Comparison of ENCODE assay signal across 21 cellular contexts in genomic region chr15:88865498-88866099, GRCh38. TPM values are rescaled to one million over a fixed set of nuclear protein-coding genes. Genes with fewer than 3 reads are reported as not detected.
DNase-seq lines count a peak whose midpoint lies in the region; ATAC-seq, FAIRE-seq and TF ChIP-seq lines count a peak whose summit lies in the region.
"Had no signal": no experiment of that assay in that cellular context is flagged by ENCODE, and none has a peak within 500 bp of the region (broad histone marks: within the 10 kb centered on the region; RNA-seq: fewer than 3 reads in every experiment).

No MANE protein-coding gene starts in this region.

- H3K36me3 ChIP-seq in HepG2 (replicated peaks in 1 of 2; ENCODE audit: control insufficient read depth in 1 of 2, insufficient read depth in 2 of 2, low read length in 2 of 2) = no peaks in the 10 kb centered on the region
- H3K36me3 ChIP-seq: MG63 had no signal

- no peaks in the 10 kb centered on the region for H3K4me1 ChIP-seq in HepG2 (ENCODE audit: insufficient read depth, low read length)

- ATAC-seq in HepG2 = no peak
- no peak for ATAC-seq in HG02759 (IDR thresholded peaks at IDR 0.05; ENCODE audit: unreplicated experiment)
- ATAC-seq in HG03432 (IDR thresholded peaks at IDR 0.05; ENCODE audit: unreplicated experiment) = no peak
- ATAC-seq: GM12878 had no signal

- POLR2A ChIA-PET in HepG2 (lab: Yijun Ruan, JAX) = no interaction called here

- H3K4me2 ChIP-seq in HepG2 (ENCODE audit: low read depth, low read length) = no peak overlapping the region
- H3K4me2 ChIP-seq: KMS-11 had no signal

- TF ChIP-seq CTCF in epithelial cell of esophagus (IDR thresholded peaks at IDR 0.05; ENCODE audit: insufficient read depth, low read depth, low read length, missing control alignments) = no peak
- no peak for TF ChIP-seq CTCF in HepG2 (CRISPR knock-in tag; IDR thresholded peaks at IDR 0.05)

- TF ChIP-seq EP300 in HepG2 (IDR thresholded peaks at IDR 0.05; ENCODE audit: low read depth in 2 of 2, low read length in 2 of 2) = no peak
- TF ChIP-seq EP300 in HepG2 (CRISPR knock-in tag; IDR thresholded peaks at IDR 0.05; ENCODE audit: borderline replicate concordance) = no peak

- H3K4me3 ChIP-seq in epithelial cell of esophagus (ENCODE audit: low read length) (no peak overlapping the region), HepG2 (replicated peaks in 1 of 3; ENCODE audit: insufficient read depth in 1 of 3, low read depth in 2 of 3, low read length in 3 of 3) (no peak overlapping the region)
- H3K4me3 ChIP-seq: GM12878, MG63 had no signal

- no peak for TF ChIP-seq POLR2A in HepG2 (IDR thresholded peaks at IDR 0.05; ENCODE audit: insufficient read depth in 1 of 2, low read depth in 2 of 2, low read length in 2 of 2)

- no peak for TF ChIP-seq RAD21 in HepG2 (CRISPR knock-in tag; IDR thresholded peaks at IDR 0.05)

- in situ Hi-C loops in HepG2 (cut with HindIII; ENCODE audit: extremely low pct_ligation_motif_present, low pct_unique_long_range_greater_than_20kb) = no loop called here

- FAIRE-seq in HepG2 (lab: Jason Lieb, UNC) = no peak
- FAIRE-seq: RCC 7860 had no signal

- H3K9ac ChIP-seq in HepG2 (ENCODE audit: insufficient read depth, low read depth, low read length) = no peak overlapping the region
- H3K9ac ChIP-seq: KMS-11 had no signal

- intact Hi-C loops in HepG2 (cut with micrococcal nuclease; ENCODE audit: unreplicated experiment) = no loop called here

- CTCF ChIA-PET in HepG2 (lab: Yijun Ruan, JAX; ENCODE audit: low intra/inter-chr PET ratio, low total read pairs) = no interaction called here

- no peaks in the 10 kb centered on the region for H4K20me1 ChIP-seq in HepG2 (ENCODE audit: insufficient read depth, low read length)

- no peak overlapping the region for H2AFZ ChIP-seq in HepG2 (ENCODE audit: low read length)

- H3K79me2 ChIP-seq in HepG2 (ENCODE audit: insufficient read depth, low read length) = no peaks in the 10 kb centered on the region

- H3K9me3 ChIP-seq in HepG2 (ENCODE audit: low read length) = no peaks in the 10 kb centered on the region
- H3K9me3 ChIP-seq: MG63 had no signal

- H3K27ac ChIP-seq in HepG2 (ENCODE audit: extremely low read length, insufficient read depth, low read length) = no peak overlapping the region
- H3K27ac ChIP-seq: HL-60, KMS-11 had no signal

- DNase-seq in ELF-1 (ENCODE audit: low read depth, low spot score) (peak; percentile 20), RPMI8226 (peak; percentile 82), epithelial cell of esophagus (ENCODE audit: low read depth) (peak; percentile 49), HepG2 (ENCODE audit: low spot score) (no peak), cerebellar nuclear complex (lab: John Stamatoyannopoulos, UW) (no peak), T-helper 9 cell (no peak)
- DNase-seq: CD4-positive, CD25-positive, alpha-beta regulatory T cell; DMS53; HCEC 1CT; MG63; NCI-H1105 treated with DMSO at 0.1 percent for 48 hours; NCI-H187; NCI-H2171; NCI-H510A; NCI-H82 had no signal

- peaks cover 8 to 39% of the 10 kb centered on the region in 2 experiments; a peak in 4 of 5 replicates for H3K27me3 ChIP-seq in HepG2 (ENCODE audit: control insufficient read depth in 1 of 2, insufficient read depth in 2 of 2, low read length in 2 of 2)
- H3K27me3 ChIP-seq: MG63 had no signal

- WGBS in HepG2 (ENCODE audit: low lambda C conversion rate) = 10% methylated on average over 5 of the region's 6 CpGs

- no TSS peak for BruUV-seq in HepG2 (replicated peaks; lab: Mats Ljungman, UMichigan)

TF ChIP-seq in HepG2, 621 proteins besides CTCF, POLR2A, EP300 and RAD21:
- peak; percentile 36 to 68; a peak in 3 of 4 replicates for TF ChIP-seq MAFK (conservative IDR thresholded peaks at IDR 0.05 in 1 of 2, IDR thresholded peaks at IDR 0.05 in 1 of 2; ENCODE audit: low read length in 2 of 2)
- TF ChIP-seq ZMAT3 (CRISPR knock-in tag; conservative IDR thresholded peaks at IDR 0.05) = no peak
- TF ChIP-seq MAFF (IDR thresholded peaks at IDR 0.05; ENCODE audit: low read depth, low read length) = peak; percentile 41
- no peak for TF ChIP-seq ZNF766 (CRISPR knock-in tag; IDR thresholded peaks at IDR 0.05; ENCODE audit: borderline replicate concordance)

RNA-seq across cellular contexts. Expression of gene HAPLN3, which starts 29.7 kb away (rescaled TPM):
- total RNA-seq in HepG2 (2016; rRNA removed; fragmentation: Illumina TruSeq; extraction: Trizol) = not detected in 2 replicates
- not detected in 2 replicates for total RNA-seq in HepG2 (2016; cell fraction: cytosol; rRNA removed; fragmentation: Illumina TruSeq; extraction: Trizol; ENCODE audit: low read depth)
- total RNA-seq in HepG2 (2016; cell fraction: insoluble cytoplasmic fraction; rRNA removed; fragmentation: Illumina TruSeq; extraction: Trizol) = 0.04 TPM in 1 of 2 replicates, not detected in the other
- total RNA-seq in HepG2 (2016; cell fraction: membrane; rRNA removed; fragmentation: Illumina TruSeq; extraction: Trizol) = not detected in 2 replicates
- total RNA-seq in HepG2 (2016; cell fraction: nucleus; rRNA removed; fragmentation: Illumina TruSeq; extraction: Trizol) = not detected in 2 replicates
- polyA plus RNA-seq in HepG2 (2011; rRNA removed) = 0.07 and 0.09 TPM in 2 replicates
- polyA plus RNA-seq in HepG2 (2011; cell fraction: cytosol; rRNA removed) = 0.13 TPM in 1 of 2 replicates, not detected in the other
- 0.14 and 0.19 TPM in 2 replicates for polyA plus RNA-seq in HepG2 (2011; cell fraction: nucleus; rRNA removed)
- 0.05 TPM in 1 of 2 replicates, not detected in the other for polyA plus RNA-seq in HepG2 (2012)
- not detected in 2 replicates for polyA plus RNA-seq in HepG2 (2016; cell fraction: cytosol; fragmentation: Illumina TruSeq; extraction: Trizol; ENCODE audit: low read depth)
- not detected in 2 replicates for polyA plus RNA-seq in HepG2 (2016; cell fraction: insoluble cytoplasmic fraction; fragmentation: Illumina TruSeq; extraction: Trizol; ENCODE audit: low read depth)
- polyA plus RNA-seq in HepG2 (2016; cell fraction: membrane; fragmentation: Illumina TruSeq; extraction: Trizol; ENCODE audit: low read depth) = not detected in 2 replicates
- polyA plus RNA-seq in HepG2 (2016; cell fraction: nucleus; fragmentation: Illumina TruSeq; extraction: Trizol; ENCODE audit: insufficient read depth, low read depth) = not detected in 2 replicates
- polyA minus RNA-seq in HepG2 (2011; rRNA and poly(A)+ RNA removed; ENCODE audit: low replicate concordance) = 0.06 TPM in 1 of 2 replicates, not detected in the other
- polyA minus RNA-seq in HepG2 (2011; cell fraction: cytosol; rRNA and poly(A)+ RNA removed) = not detected in 2 replicates
- polyA minus RNA-seq in HepG2 (2011; cell fraction: nucleus; rRNA and poly(A)+ RNA removed) = not detected in 2 replicates

RNA-seq across cellular contexts. Expression of gene MFGE8, which starts 47.6 kb away (rescaled TPM):
- 0.87 and 3.4 TPM in 2 replicates for total RNA-seq in HepG2 (2016; rRNA removed; fragmentation: Illumina TruSeq; extraction: Trizol)
- total RNA-seq in HepG2 (2016; cell fraction: cytosol; rRNA removed; fragmentation: Illumina TruSeq; extraction: Trizol; ENCODE audit: low read depth) = 0.26 and 0.61 TPM in 2 replicates
- total RNA-seq in HepG2 (2016; cell fraction: insoluble cytoplasmic fraction; rRNA removed; fragmentation: Illumina TruSeq; extraction: Trizol) = 1.0 and 3.1 TPM in 2 replicates
- total RNA-seq in HepG2 (2016; cell fraction: membrane; rRNA removed; fragmentation: Illumina TruSeq; extraction: Trizol) = 0.62 and 0.87 TPM in 2 replicates
- total RNA-seq in HepG2 (2016; cell fraction: nucleus; rRNA removed; fragmentation: Illumina TruSeq; extraction: Trizol) = 5.3 and 6.5 TPM in 2 replicates
- polyA plus RNA-seq in HepG2 (2011; rRNA removed) = 22.1 and 24.8 TPM in 2 replicates
- 19.5 and 19.8 TPM in 2 replicates for polyA plus RNA-seq in HepG2 (2011; cell fraction: cytosol; rRNA removed)
- 43.8 and 44.7 TPM in 2 replicates for polyA plus RNA-seq in HepG2 (2011; cell fraction: nucleus; rRNA removed)
- polyA plus RNA-seq in HepG2 (2012) = 8.7 and 13.5 TPM in 2 replicates
- 0.54 TPM in 2 replicates for polyA plus RNA-seq in HepG2 (2016; cell fraction: cytosol; fragmentation: Illumina TruSeq; extraction: Trizol; ENCODE audit: low read depth)
- polyA plus RNA-seq in HepG2 (2016; cell fraction: insoluble cytoplasmic fraction; fragmentation: Illumina TruSeq; extraction: Trizol; ENCODE audit: low read depth) = 1.1 and 1.9 TPM in 2 replicates
- 0.57 and 1.1 TPM in 2 replicates for polyA plus RNA-seq in HepG2 (2016; cell fraction: membrane; fragmentation: Illumina TruSeq; extraction: Trizol; ENCODE audit: low read depth)
- 13.1 and 18.2 TPM in 2 replicates for polyA plus RNA-seq in HepG2 (2016; cell fraction: nucleus; fragmentation: Illumina TruSeq; extraction: Trizol; ENCODE audit: insufficient read depth, low read depth)
- polyA minus RNA-seq in HepG2 (2011; rRNA and poly(A)+ RNA removed; ENCODE audit: low replicate concordance) = 2.2 and 25.7 TPM in 2 replicates
- polyA minus RNA-seq in HepG2 (2011; cell fraction: cytosol; rRNA and poly(A)+ RNA removed) = 5.1 and 9.0 TPM in 2 replicates
- polyA minus RNA-seq in HepG2 (2011; cell fraction: nucleus; rRNA and poly(A)+ RNA removed) = 12.7 and 17.7 TPM in 2 replicates

Comparison
In these comparisons a context has a peak if more than half of its experiments do, and no peak if none do; other contexts are left out.
1. DNase-seq: peak in ELF-1 (single experiment), RPMI8226 (single experiment) and epithelial cell of esophagus (single experiment); none in HepG2 (single experiment), cerebellar nuclear complex (0 of 2) and T-helper 9 cell (single experiment).